9 cellular contexts compared by ENCODE assay signal in the genomic region with DNA sequence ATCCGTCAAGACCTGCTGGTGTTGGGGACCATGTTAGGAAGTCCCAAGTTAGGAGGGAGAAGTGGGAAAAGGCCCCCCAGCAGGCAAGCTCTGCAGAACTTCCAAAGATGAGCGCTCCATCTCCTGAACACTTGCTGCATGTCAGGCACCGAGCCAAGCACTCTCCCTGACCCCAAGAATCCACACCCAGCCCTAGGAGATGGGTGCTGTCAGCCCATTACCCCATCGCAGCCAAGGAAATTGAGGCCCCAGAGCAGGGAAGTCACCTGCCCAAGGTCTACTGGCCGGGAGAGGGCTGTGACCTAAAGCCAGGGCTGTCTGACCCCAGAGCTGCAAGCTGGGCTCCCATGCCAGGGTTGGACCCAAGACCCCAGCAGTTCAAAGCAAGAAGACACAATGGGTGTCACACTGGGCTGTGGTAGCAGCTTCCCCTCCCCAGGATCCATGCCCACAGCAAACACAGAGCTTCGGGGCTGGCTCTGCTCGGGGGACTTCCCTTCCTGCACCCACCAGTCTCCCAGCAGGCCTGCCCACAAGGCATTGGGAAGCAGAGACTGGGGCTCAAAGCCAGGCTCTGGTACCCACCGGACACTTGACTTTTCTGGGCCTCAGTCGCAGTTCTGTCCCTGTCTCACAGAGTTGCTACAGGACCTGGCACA. TPM values are rescaled to one million over a fixed set of nuclear protein-coding genes. Genes with fewer than 3 reads are reported as not detected.
A peak's percentile ranks its signal among the peaks of the same experiment; 100 is the strongest.
DNase-seq lines count a peak whose midpoint lies in the region; ATAC-seq lines count a peak whose summit lies in the region.
"Had no signal": no experiment of that assay in that cellular context is flagged by ENCODE, and none has a peak within 500 bp of the region (broad histone marks: within the 10 kb centered on the region; RNA-seq: fewer than 3 reads in every experiment).

No MANE protein-coding gene starts in this region.

- no peaks in the 10 kb centered on the region for H3K36me3 ChIP-seq in stomach smooth muscle (ENCODE audit: control insufficient read depth in 2 of 2, insufficient read depth in 2 of 2, low read length in 2 of 2)

- H3K4me1 ChIP-seq in right cardiac atrium (ENCODE audit: control insufficient read depth, insufficient read depth, low read length) (peaks cover 53% of the 10 kb centered on the region), stomach smooth muscle (ENCODE audit: control insufficient read depth, insufficient read depth, low read length) (peaks cover 97% of the 10 kb centered on the region)

- peaks cover 28% of the 10 kb centered on the region for H3K36me3 Mint-ChIP-seq in activated CD4-positive, alpha-beta T cell treated with anti-CD3 and anti-CD28 coated beads for 36 hours (ENCODE audit: low read depth)
- peaks cover 4% of the 10 kb centered on the region for H3K36me3 Mint-ChIP-seq in T-helper 17 cell (ENCODE audit: low read depth)

- H3K27me3 ChIP-seq in right cardiac atrium (ENCODE audit: control insufficient read depth, insufficient read depth) (no peaks in the 10 kb centered on the region), stomach smooth muscle (ENCODE audit: control insufficient read depth in 1 of 2, insufficient read depth in 2 of 2, low read length in 2 of 2) (no peaks in the 10 kb centered on the region)

- peak overlapping the region; percentile 36 to 85 for H3K9ac ChIP-seq in stomach smooth muscle (ENCODE audit: low read length in 2 of 2)

- peak overlapping the region; percentile 30 for H3K27ac ChIP-seq in right cardiac atrium (ENCODE audit: low read length)
- H3K27ac ChIP-seq in stomach smooth muscle (ENCODE audit: low read length) = peak overlapping the region; percentile 96

- H3K9me3 ChIP-seq in T-helper 17 cell (ENCODE audit: control insufficient read depth, low read length, poor library complexity, severe bottlenecking) (no peaks in the 10 kb centered on the region), right cardiac atrium (ENCODE audit: control insufficient read depth, low read length) (no peaks in the 10 kb centered on the region), stomach smooth muscle (ENCODE audit: control insufficient read depth in 2 of 2, low read length in 2 of 2) (no peaks in the 10 kb centered on the region)

- H3K27ac Mint-ChIP-seq in activated CD4-positive, alpha-beta T cell treated with anti-CD3 and anti-CD28 coated beads for 36 hours = peak overlapping the region; percentile 92
- H3K27ac Mint-ChIP-seq in T-helper 17 cell = peak overlapping the region; percentile 99

- H3K4me1 Mint-ChIP-seq in activated CD4-positive, alpha-beta T cell treated with anti-CD3 and anti-CD28 coated beads for 36 hours = peaks cover 99% of the 10 kb centered on the region
- H3K4me1 Mint-ChIP-seq in T-helper 17 cell = peaks cover 85% of the 10 kb centered on the region

- CTCF ChIA-PET in activated CD4-positive, alpha-beta T cell treated with anti-CD3 and anti-CD28 coated beads for 36 hours (lab: Charles Lee) = interaction anchor here (0.6 to 2.1 kb wide), 2 partner anchors 14 to 67 kb away, joined by 3 to 9 read pairs; partner anchors contain the start of gene EEIG1

- 64% methylated on average over 9 of the region's 9 CpGs for WGBS in right cardiac atrium

- H3K4me3 ChIP-seq in right cardiac atrium (ENCODE audit: low read length) = no peak overlapping the region
- H3K4me3 ChIP-seq in stomach smooth muscle (ENCODE audit: low read length in 2 of 2) = peak overlapping the region in 1 of 2 donors; percentile 40
- H3K4me3 ChIP-seq: lung had no signal

- H3K4me3 Mint-ChIP-seq in activated CD4-positive, alpha-beta T cell treated with anti-CD3 and anti-CD28 coated beads for 36 hours = peak overlapping the region; percentile 69
- peak overlapping the region; percentile 85 for H3K4me3 Mint-ChIP-seq in T-helper 17 cell

- H3K9me3 Mint-ChIP-seq in activated CD4-positive, alpha-beta T cell treated with anti-CD3 and anti-CD28 coated beads for 36 hours (ENCODE audit: low read depth) = no peaks in the 10 kb centered on the region

- ATAC-seq in activated CD4-positive, alpha-beta T cell treated with anti-CD3 and anti-CD28 coated beads for 36 hours = no peak
- ATAC-seq in T-helper 17 cell (no peak), right cardiac atrium (no peak), HG03108 (IDR thresholded peaks at IDR 0.05; ENCODE audit: unreplicated experiment) (no peak)

- POLR2A ChIA-PET in activated CD4-positive, alpha-beta T cell treated with anti-CD3 and anti-CD28 coated beads for 36 hours (lab: Charles Lee) = interaction anchor here (0.7 kb wide), 1 partner anchor 66 kb away, joined by 3 read pairs; no protein-coding TSS in a partner anchor

- intact Hi-C loops in activated CD4-positive, alpha-beta T cell treated with anti-CD3 and anti-CD28 coated beads for 36 hours (cut with DNase I, micrococcal nuclease) = no loop called here
- intact Hi-C loops in right cardiac atrium (cut with DNase I) = no loop called here

- H3K27me3 Mint-ChIP-seq in activated CD4-positive, alpha-beta T cell treated with anti-CD3 and anti-CD28 coated beads for 36 hours = no peaks in the 10 kb centered on the region
- no peaks in the 10 kb centered on the region for H3K27me3 Mint-ChIP-seq in T-helper 17 cell

- no peak for DNase-seq in activated CD4-positive, alpha-beta T cell treated with anti-CD3 and anti-CD28 coated beads for 36 hours
- no peak for DNase-seq in activated CD4-positive, alpha-beta T cell treated with anti-CD3 and anti-CD28 coated beads for 1 hour
- DNase-seq in T-helper 17 cell (no peak), right cardiac atrium (peak in 1 of 3 donors; percentile 47), GOT3 (lab: John Stamatoyannopoulos, UW) (no peak), DMS53 treated with DMSO at 0.1 percent for 48 hours (lab: John Stamatoyannopoulos, UW; ENCODE audit: unreplicated experiment) (no peak)

RNA-seq across cellular contexts. Expression of gene EEIG1, which starts 13.5 kb away (rescaled TPM):
- 10 to 100 TPM; 56.2 to 58.4 TPM for total RNA-seq in activated CD4-positive, alpha-beta T cell treated with anti-CD3 and anti-CD28 coated beads for 36 hours
- total RNA-seq in T-helper 17 cell = 100 to 1,000 TPM; 254 to 268 TPM
- 10 to 100 TPM; 23.1 to 35.1 (median 31.6) TPM for total RNA-seq in right cardiac atrium
- polyA plus RNA-seq in right cardiac atrium = 12.7 TPM

RNA-seq across cellular contexts. Expression of gene DPM2, which starts 29.6 kb away (rescaled TPM):
- total RNA-seq in activated CD4-positive, alpha-beta T cell treated with anti-CD3 and anti-CD28 coated beads for 36 hours = 10 to 100 TPM; 44.1 to 46.6 TPM
- total RNA-seq in T-helper 17 cell (10 to 100 TPM; 23.3 to 26.2 TPM), right cardiac atrium (10 to 100 TPM; 13.6 to 20.0 (median 16.0) TPM)
- 16.4 TPM for polyA plus RNA-seq in right cardiac atrium

RNA-seq across cellular contexts. Expression of gene PIP5KL1, which starts 36.7 kb away (rescaled TPM):
- 1 to 10 TPM; 1.9 to 2.8 TPM for total RNA-seq in activated CD4-positive, alpha-beta T cell treated with anti-CD3 and anti-CD28 coated beads for 36 hours
- 1 to 10 TPM; 2.1 to 2.3 TPM for total RNA-seq in T-helper 17 cell
- 1 to 10 TPM in 1 of 4 donors, under 1 TPM in 1, not detected in 2; 0.29 to 1.3 TPM for total RNA-seq in right cardiac atrium
- polyA plus RNA-seq in right cardiac atrium = 0.29 TPM

RNA-seq across cellular contexts. Expression of gene ST6GALNAC4, which starts 50.4 kb away (rescaled TPM):
- total RNA-seq in activated CD4-positive, alpha-beta T cell treated with anti-CD3 and anti-CD28 coated beads for 36 hours = 10 to 100 TPM; 14.9 to 20.7 TPM
- 10 to 100 TPM; 18.5 to 22.1 TPM for total RNA-seq in T-helper 17 cell
- total RNA-seq in right cardiac atrium = 10 to 100 TPM; 26.3 to 36.7 (median 32.3) TPM
- 24.3 TPM for polyA plus RNA-seq in right cardiac atrium

Comparison
In these comparisons a context has a peak if more than half of its experiments do, and no peak if none do; other contexts are left out.
1. RNA of gene EEIG1, which starts 13.5 kb away (total RNA-seq): 254 to 268 TPM in T-helper 17 cell; 56.2 to 58.4 TPM in activated CD4-positive, alpha-beta T cell treated with anti-CD3 and anti-CD28 coated beads for 36 hours and 23.1 to 35.1 TPM in right cardiac atrium; every median in the first group is over 4 times any median in the second.